Comparison of ENCODE assay signal across 16 cellular contexts in genomic region chr19:30570194-30570593, GRCh38.
"Had no signal": no experiment of that assay in that cellular context is flagged by ENCODE, and none has a peak within 500 bp of the region (broad histone marks: within the 10 kb centered on the region; RNA-seq: fewer than 3 reads in every experiment).

No MANE protein-coding gene starts in this region.

- DNase-seq: KBM-7, MG63, NCI-H1092, NCI-H187, NCI-H2029 treated with DMSO at 0.1 percent for 48 hours, NCI-H2171, NCI-H345, NCI-H446 treated with DMSO at 0.1 percent for 48 hours, NCI-H510A treated with DMSO at 0.1 percent for 48 hours, NCI-H526, NCI-H774, Right ventricle myocardium superior, RPMI8226, SIG-M5 had no signal

- H3K36me3 ChIP-seq: MG63, SJSA1 had no signal

- H3K27ac ChIP-seq: SJSA1, SK-N-MC had no signal

- H3K27me3 ChIP-seq: MG63, SJSA1 had no signal

- H3K9me3 ChIP-seq: MG63, SJSA1 had no signal

- H3K4me3 ChIP-seq: MG63, SJSA1, SK-N-MC had no signal
